8 cellular contexts compared by ENCODE assay signal in genomic region chr12:110577717-110578521, GRCh38. TPM values are rescaled to one million over a fixed set of nuclear protein-coding genes. Genes with fewer than 3 reads are reported as not detected.
DNase-seq lines count a peak whose midpoint lies in the region; ATAC-seq and TF ChIP-seq lines count a peak whose summit lies in the region.

No MANE protein-coding gene starts in this region.

- H3K36me3 ChIP-seq in upper lobe of left lung: no peaks in the 10 kb centered on the region
- no peaks in the 10 kb centered on the region for H3K36me3 ChIP-seq in testis (ENCODE audit: low read depth, missing control alignments)

- peak in 1 of 4 donors; percentile 42 for TF ChIP-seq EP300 in upper lobe of left lung (IDR thresholded peaks at IDR 0.05)

- no peaks in the 10 kb centered on the region for H3K27me3 Mint-ChIP-seq in activated naive CD8-positive, alpha-beta T cell

- 29 to 41% methylated on average over 7 of the region's 7 CpGs for WGBS in upper lobe of left lung, 2 donors
- 58 to 62% methylated on average over 7 of the region's 7 CpGs for WGBS in testis, 2 donors

- intact Hi-C loops in testis (cut with DNase I; ENCODE audit: low total_unique reads): no loop called here

- peaks cover 75% of the 10 kb centered on the region for H3K4me1 Mint-ChIP-seq in activated naive CD8-positive, alpha-beta T cell (ENCODE audit: low read depth)

- H3K4me3 Mint-ChIP-seq in activated naive CD8-positive, alpha-beta T cell: peak overlapping the region; percentile 99

- H3K9me3 ChIP-seq in upper lobe of left lung: no peaks in the 10 kb centered on the region
- H3K9me3 ChIP-seq in testis: no peaks in the 10 kb centered on the region

- no peak for TF ChIP-seq POLR2A in NB4 (IDR thresholded peaks at IDR 0.05; ENCODE audit: extremely low read depth, insufficient read length)
- no peak for TF ChIP-seq POLR2A in upper lobe of left lung (IDR thresholded peaks at IDR 0.05)
- no peak for TF ChIP-seq POLR2A in testis (IDR thresholded peaks at IDR 0.05)

- peak overlapping the region; percentile 97 for H3K27ac Mint-ChIP-seq in activated naive CD8-positive, alpha-beta T cell

- TF ChIP-seq CTCF in NB4 (IDR thresholded peaks at IDR 0.05; ENCODE audit: low read depth, low read length) (no peak), upper lobe of left lung (IDR thresholded peaks at IDR 0.05) (no peak), testis (IDR thresholded peaks at IDR 0.05) (no peak)

- ATAC-seq in activated CD4-positive, CD25-positive, alpha-beta regulatory T cell treated with anti-CD3 and anti-CD28 coated beads, Interleukin-2, amount 50 U/mL, for 24 hours: peak; percentile 71
- ATAC-seq in upper lobe of left lung (ENCODE audit: low FRiP score in 2 of 2): peak; percentile 54 to 64

- no peaks in the 10 kb centered on the region for H3K9me3 Mint-ChIP-seq in activated naive CD8-positive, alpha-beta T cell (ENCODE audit: low read depth)

- H3K27ac ChIP-seq in upper lobe of left lung: peak overlapping the region; percentile 56 to 79 (median 74)
- peak overlapping the region in 1 of 2 donors; percentile 51 for H3K27ac ChIP-seq in testis

- no peak for DNase-seq in activated CD4-positive, CD25-positive, alpha-beta regulatory T cell treated with anti-CD3 and anti-CD28 coated beads, Interleukin-2, amount 50 U/mL, for 72 hours
- DNase-seq in NB4 (ENCODE audit: low read depth) (peak; percentile 86), kidney tubule cell (ENCODE audit: low spot score) (peak; percentile 71), upper lobe of left lung (peak in 1 of 2 donors; percentile 41), testis (no peak)
- no peak for DNase-seq in activated CD4-positive, CD25-positive, alpha-beta regulatory T cell (lab: John Stamatoyannopoulos, UW)

- peaks cover 40 to 74% (median 53%) of the 10 kb centered on the region in 4 donors for H3K4me1 ChIP-seq in upper lobe of left lung
- H3K4me1 ChIP-seq in testis: peaks cover 37% of the 10 kb centered on the region

- H3K36me3 Mint-ChIP-seq in activated naive CD8-positive, alpha-beta T cell: peaks cover 11% of the 10 kb centered on the region

- H3K27me3 ChIP-seq in upper lobe of left lung (no peaks in the 10 kb centered on the region), testis (no peaks in the 10 kb centered on the region)

- H3K4me3 ChIP-seq in NB4 (ENCODE audit: low read depth, low read length) (peak overlapping the region; percentile 33), upper lobe of left lung (no peak overlapping the region), testis (no peak overlapping the region)

RNA-seq across cellular contexts. Expression of gene PPTC7, which starts 5.2 kb away (rescaled TPM):
- total RNA-seq in upper lobe of left lung (10 to 100 TPM; 22.0 to 40.8 (median 25.2) TPM), testis (10 to 100 TPM; 29.0 to 30.8 TPM)
- polyA plus RNA-seq in testis (ENCODE audit: insufficient read depth, low read depth, low replicate concordance): 23.7 TPM

RNA-seq across cellular contexts. Expression of gene TCTN1, which starts 36.0 kb away (rescaled TPM):
- total RNA-seq in upper lobe of left lung: 10 to 100 TPM; 21.6 to 50.8 (median 42.6) TPM
- total RNA-seq in testis: 100 to 1,000 TPM in 1 of 2 donors, 10 to 100 TPM in 1; 75.3 to 109 TPM
- polyA plus RNA-seq in testis (ENCODE audit: insufficient read depth, low read depth, low replicate concordance): 106 TPM

Comparison
In these comparisons a context has a peak if more than half of its experiments do, and no peak if none do; other contexts are left out.
1. DNase-seq: peak in NB4 (single experiment) and kidney tubule cell (single experiment); none in activated CD4-positive, CD25-positive, alpha-beta regulatory T cell treated with anti-CD3 and anti-CD28 coated beads, Interleukin-2, amount 50 U/mL, for 72 hours (single experiment), activated CD4-positive, CD25-positive, alpha-beta regulatory T cell (0 of 4) and testis (single experiment).